21 cellular contexts compared by ENCODE assay signal in the genomic region with DNA sequence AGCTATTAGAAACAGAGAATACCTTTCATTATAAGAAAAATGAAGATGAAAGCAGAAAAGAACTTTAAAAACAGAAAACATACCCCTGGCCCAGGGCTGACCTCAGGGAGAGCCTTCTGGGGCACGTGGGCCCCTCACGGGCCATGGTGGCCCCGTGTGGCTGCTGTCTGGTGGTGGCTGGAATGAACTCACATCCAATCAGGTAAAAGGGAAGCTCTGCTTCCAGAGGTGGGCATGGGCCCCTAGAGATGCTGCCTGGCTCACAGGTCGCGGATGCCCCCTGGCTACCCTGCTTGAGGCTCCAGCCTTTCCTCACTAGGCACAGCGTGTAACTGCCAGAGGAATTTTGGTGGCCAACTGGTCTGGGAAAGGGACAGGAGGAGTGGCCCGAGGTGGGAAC. TPM values are rescaled to one million over a fixed set of nuclear protein-coding genes. Genes with fewer than 3 reads are reported as not detected.
DNase-seq lines count a peak whose midpoint lies in the region; ATAC-seq, FAIRE-seq and TF ChIP-seq lines count a peak whose summit lies in the region.
"Had no signal": no experiment of that assay in that cellular context is flagged by ENCODE, and none has a peak within 500 bp of the region (broad histone marks: within the 10 kb centered on the region; RNA-seq: fewer than 3 reads in every experiment).

No MANE protein-coding gene starts in this region.

- H2AK5ac ChIP-seq in H1 (ENCODE audit: low read depth, low read length): no peak overlapping the region

- H3K27ac Mint-ChIP-seq in activated B cell treated with CpG ODN at 0.5 μM for 24 hours: no peak overlapping the region
- H3K27ac Mint-ChIP-seq: HFFc6, IgD-negative memory B cell had no signal

- ATAC-seq in Right ventricle myocardium superior (ENCODE audit: poor library complexity): no peak
- ATAC-seq in activated B cell treated with CpG ODN at 0.5 μM for 24 hours (ENCODE audit: low read depth): no peak
- ATAC-seq in upper lobe of right lung: no peak
- ATAC-seq in HG03521 (IDR thresholded peaks at IDR 0.05; ENCODE audit: unreplicated experiment): no peak

- H3K9me3 ChIP-seq in left ventricle myocardium inferior (replicated peaks) (no peaks in the 10 kb centered on the region), H1 (ENCODE audit: insufficient read depth in 2 of 2, low read depth in 1 of 2, low read length in 1 of 2) (no peaks in the 10 kb centered on the region), upper lobe of right lung (no peaks in the 10 kb centered on the region)
- H3K9me3 ChIP-seq: SJCRH30 had no signal

- no peaks in the 10 kb centered on the region for H3K9me3 Mint-ChIP-seq in activated B cell treated with CpG ODN at 0.5 μM for 24 hours
- H3K9me3 Mint-ChIP-seq: HFFc6, IgD-negative memory B cell had no signal

- H3K56ac ChIP-seq in H1 (replicated peaks; ENCODE audit: insufficient read length, low read depth, low read length): no peak overlapping the region

- TF ChIP-seq CTCF in left ventricle myocardium inferior (IDR thresholded peaks at IDR 0.05; ENCODE audit: borderline replicate concordance) (no peak), activated B cell treated with CpG ODN at 0.5 μM for 24 hours (IDR thresholded peaks at IDR 0.05) (no peak), H1 (IDR thresholded peaks at IDR 0.05; ENCODE audit: control extremely low read depth in 1 of 3, insufficient read depth in 1 of 3, low read depth in 1 of 3, low read length in 3 of 3) (no peak), upper lobe of right lung (IDR thresholded peaks at IDR 0.05) (no peak)

- FAIRE-seq in H1 (lab: Jason Lieb, UNC): no peak
- FAIRE-seq: H54 had no signal

- no peak overlapping the region for H2BK5ac ChIP-seq in H1 (ENCODE audit: low read depth, low read length)

- 90% methylated on average over 7 of the region's 7 CpGs; no CpG with 5 or more reads in 1 of the 2 experiments for WGBS in H1 (ENCODE audit: extremely low coverage in 1 of 2, insufficient coverage in 1 of 2, insufficient read length in 1 of 2, insufficient replicate concordance in 2 of 2, low coverage in 1 of 2, low lambda C conversion rate in 2 of 2, missing lambda C conversion rate in 1 of 2), 2 experiments

- H3K18ac ChIP-seq in H1 (ENCODE audit: extremely low read depth, low read length): no peak overlapping the region

- intact Hi-C loops in Right ventricle myocardium superior (cut with DNase I) (no loop called here), left ventricle myocardium inferior (cut with micrococcal nuclease) (no loop called here), activated B cell treated with CpG ODN at 0.5 μM for 24 hours (cut with micrococcal nuclease) (no loop called here), upper lobe of right lung (cut with DNase I) (no loop called here)

- H4K5ac ChIP-seq in H1 (ENCODE audit: insufficient read length, low read depth, low read length): no peak overlapping the region

- H3K14ac ChIP-seq in H1 (ENCODE audit: insufficient read length): no peak overlapping the region

- no peak overlapping the region for H4K91ac ChIP-seq in H1 (replicated peaks; ENCODE audit: insufficient read length, low read length)

- peaks cover 2% of the 10 kb centered on the region for H3K4me1 Mint-ChIP-seq in activated B cell treated with CpG ODN at 0.5 μM for 24 hours

- DNase-seq in Right ventricle myocardium superior (peak; percentile 8), left ventricle myocardium inferior (no peak), activated B cell treated with CpG ODN at 0.5 μM for 24 hours (peak; percentile 7), H1 (ENCODE audit: low read depth in 1 of 2, low spot score in 2 of 2) (no peak), upper lobe of right lung (peak; percentile 41)
- no peak for DNase-seq in central memory CD4-positive, alpha-beta T cell
- DNase-seq: ACHN, DND-41, HFFc6, Karpas-422, NCI-H1417 treated with DMSO at 0.1 percent for 48 hours, NCI-H1930, NCI-H226, NCI-H524, PC-3, RPMI8226, SJCRH30 had no signal

- H3K79me2 ChIP-seq in H1 (ENCODE audit: control insufficient read depth in 1 of 2, insufficient read depth in 2 of 2, low read length in 2 of 2): no peaks in the 10 kb centered on the region

- H3K27ac ChIP-seq in left ventricle myocardium inferior (replicated peaks) (no peak overlapping the region), H1 (ENCODE audit: low read depth, low read length) (no peak overlapping the region), upper lobe of right lung (no peak overlapping the region)
- H3K27ac ChIP-seq: HL-60, SJCRH30 had no signal

- no peak overlapping the region for H3K23ac ChIP-seq in H1 (ENCODE audit: insufficient read length)

- H2BK120ac ChIP-seq in H1 (replicated peaks; ENCODE audit: low read depth, low read length): no peak overlapping the region

- CTCF ChIA-PET in activated B cell treated with CpG ODN at 0.5 μM for 24 hours (lab: Charles Lee) (no interaction called here), H1 (lab: Charles Lee; ENCODE audit: partially characterized antibody) (interaction anchor here (0.5 to 1.9 kb wide), 25 partner anchors 10 to 572 kb away, joined by 3 to 10 read pairs (median 4); a partner anchor contains a TSS)

- peak overlapping the region; percentile 4; the same call in 1 of the 2 replicates for H2BK12ac ChIP-seq in H1 (ENCODE audit: low read depth, low read length)

- peaks cover 10% of the 10 kb centered on the region for H3K27me3 Mint-ChIP-seq in activated B cell treated with CpG ODN at 0.5 μM for 24 hours

- H3K4me3 ChIP-seq in left ventricle myocardium inferior (no peak overlapping the region), H1 (ENCODE audit: extremely low read depth in 1 of 4, insufficient read depth in 2 of 4, low read depth in 3 of 4, low read length in 4 of 4) (no peak overlapping the region), upper lobe of right lung (no peak overlapping the region)
- H3K4me3 ChIP-seq: SJCRH30 had no signal

- peaks cover 5% of the 10 kb centered on the region for H3K23me2 ChIP-seq in H1 (ENCODE audit: low read depth, low read length)

- H4K20me1 ChIP-seq in H1 (replicated peaks in 1 of 2; ENCODE audit: control insufficient read depth in 1 of 2, insufficient read depth in 2 of 2, low read length in 2 of 2): peaks cover 0 to 8% of the 10 kb centered on the region in 2 experiments

- H3K4me2 ChIP-seq in H1 (ENCODE audit: insufficient read depth in 1 of 2, low read depth in 2 of 2, low read length in 2 of 2): no peak overlapping the region

- no peak overlapping the region for H2BK20ac ChIP-seq in H1 (ENCODE audit: low read length)

- no peak overlapping the region for H3K4me3 Mint-ChIP-seq in activated B cell treated with CpG ODN at 0.5 μM for 24 hours
- H3K4me3 Mint-ChIP-seq: HFFc6, IgD-negative memory B cell had no signal

- TF ChIP-seq RAD21 in H1 (IDR thresholded peaks at IDR 0.05 in 1 of 2, conservative IDR thresholded peaks at IDR 0.05 in 1 of 2; ENCODE audit: low read depth in 2 of 2, low read length in 2 of 2): no peak

- H4K8ac ChIP-seq in H1 (ENCODE audit: extremely low read depth, insufficient read depth, low read length): no peak overlapping the region

- H3K36me3 Mint-ChIP-seq in activated B cell treated with CpG ODN at 0.5 μM for 24 hours (ENCODE audit: low read depth): no peaks in the 10 kb centered on the region
- H3K36me3 Mint-ChIP-seq: IgD-negative memory B cell had no signal

- POLR2A ChIA-PET in activated B cell treated with CpG ODN at 0.5 μM for 24 hours (lab: Charles Lee) (no interaction called here), H1 (lab: Charles Lee; ENCODE audit: partially characterized antibody) (interaction anchor here (0.9 kb wide), 1 partner anchor 145 kb away, joined by 3 read pairs; no protein-coding TSS in a partner anchor)

- H3K79me1 ChIP-seq in H1 (ENCODE audit: low read depth, low read length): no peaks in the 10 kb centered on the region

- H2AFZ ChIP-seq in H1 (ENCODE audit: low read length): no peak overlapping the region

- H2BK15ac ChIP-seq in H1 (ENCODE audit: low read length): no peak overlapping the region

- peaks cover 69% of the 10 kb centered on the region for H3K27me3 ChIP-seq in left ventricle myocardium inferior (ENCODE audit: low read depth)
- H3K27me3 ChIP-seq in H1 (replicated peaks in 1 of 4; ENCODE audit: control insufficient read depth in 3 of 4, extremely low read depth in 1 of 4, insufficient read depth in 3 of 4, low read length in 3 of 4): no peaks in the 10 kb centered on the region
- H3K27me3 ChIP-seq in upper lobe of right lung: peaks cover 12% of the 10 kb centered on the region

- H3K4me1 ChIP-seq in left ventricle myocardium inferior (peaks cover 7% of the 10 kb centered on the region), H1 (replicated peaks in 1 of 4; ENCODE audit: control insufficient read depth in 3 of 4, insufficient read depth in 4 of 4, low read length in 3 of 4) (peaks cover 0 to 16% (median 10%) of the 10 kb centered on the region in 4 experiments; a peak in 6 of 7 replicates), upper lobe of right lung (no peaks in the 10 kb centered on the region)

- TF ChIP-seq POLR2A in H1 (IDR thresholded peaks at IDR 0.05; ENCODE audit: control extremely low read depth in 1 of 2, low read depth in 2 of 2, low read length in 2 of 2): no peak

- TF ChIP-seq EP300 in H1 (IDR thresholded peaks at IDR 0.05; ENCODE audit: borderline replicate concordance in 1 of 2, low read depth in 2 of 2, low read length in 2 of 2): no peak

- no peak overlapping the region for H3K9ac ChIP-seq in H1 (replicated peaks in 1 of 4; ENCODE audit: extremely low read depth in 1 of 4, low read depth in 3 of 4, low read length in 3 of 4)

- no peak overlapping the region for H3K4ac ChIP-seq in H1 (replicated peaks; ENCODE audit: insufficient read length, low read depth, low read length)

- H3K36me3 ChIP-seq in left ventricle myocardium inferior (no peaks in the 10 kb centered on the region), H1 (ENCODE audit: control insufficient read depth in 2 of 4, insufficient read depth in 4 of 4, low read length in 3 of 4) (no peaks in the 10 kb centered on the region; a peak in 1 of 8 replicates), upper lobe of right lung (no peaks in the 10 kb centered on the region)
- H3K36me3 ChIP-seq: SJCRH30 had no signal

TF ChIP-seq in H1, 55 proteins besides CTCF, POLR2A, EP300 and RAD21 (continues in another document):
- TF ChIP-seq SIRT6 (IDR thresholded peaks at IDR 0.05; ENCODE audit: low read length) (no peak), SRF (IDR thresholded peaks at IDR 0.05; ENCODE audit: low read depth, low read length) (no peak), JUND (IDR thresholded peaks at IDR 0.05; ENCODE audit: low read length) (no peak)

RNA-seq across cellular contexts. Expression of a gene that starts 16.6 kb away (rescaled TPM):
- total RNA-seq in Right ventricle myocardium superior (0.70 TPM), left ventricle myocardium inferior (1.0 TPM), activated B cell treated with CpG ODN at 0.5 μM for 24 hours (0.88 and 2.1 TPM in 2 replicates), upper lobe of right lung (0.96 TPM)
- total RNA-seq in H1 (2021; fragmentation: NEBNext Ultra II Directional; extraction: Animal tissue kit (Norgen Biotek cat#: 25700)): 1.6 and 2.1 TPM in 2 replicates
- 1.8 and 2.8 TPM in 2 replicates for polyA plus RNA-seq in H1 (2011; rRNA removed)
- polyA plus RNA-seq in H1 (2011; cell fraction: cytosol; rRNA removed): 2.0 TPM
- 7.3 TPM for polyA plus RNA-seq in H1 (2011; cell fraction: nucleus; rRNA removed)
- 1.2 to 1.9 TPM (median 1.4 TPM) in 4 replicates for polyA plus RNA-seq in H1 (2012, experiment 1 of 2)
- 0.79 TPM for polyA plus RNA-seq in H1 (2012, experiment 2 of 2)
- 2.3 TPM for polyA plus RNA-seq in H1 (2013, experiment 1 of 2)
- 2.0 TPM for polyA plus RNA-seq in H1 (2013, experiment 2 of 2)
- 0.13 and 0.24 TPM in 2 replicates for polyA minus RNA-seq in H1 (2011; rRNA and poly(A)+ RNA removed)
- 3.4 TPM for polyA minus RNA-seq in H1 (2011; cell fraction: cytosol; rRNA and poly(A)+ RNA removed)
- 3.2 TPM for polyA minus RNA-seq in H1 (2011; cell fraction: nucleus; rRNA and poly(A)+ RNA removed)
- polyA plus RNA-seq: IgD-negative memory B cell had no signal

Comparison
In these comparisons a context has a peak if more than half of its experiments do, and no peak if none do; other contexts are left out.
1. DNase-seq: peak in Right ventricle myocardium superior (single experiment), activated B cell treated with CpG ODN at 0.5 μM for 24 hours (single experiment) and upper lobe of right lung (single experiment); none in left ventricle myocardium inferior (single experiment), H1 (0 of 2) and central memory CD4-positive, alpha-beta T cell (single experiment).